9 cellular contexts compared by ENCODE assay signal in genomic region chr12:24719293-24719721, GRCh38.
DNase-seq lines count a peak whose midpoint lies in the region; ATAC-seq and TF ChIP-seq lines count a peak whose summit lies in the region.
"Had no signal": no experiment of that assay in that cellular context is flagged by ENCODE, and none has a peak within 500 bp of the region (broad histone marks: within the 10 kb centered on the region; RNA-seq: fewer than 3 reads in every experiment).

No MANE protein-coding gene starts in this region.

- H3K27me3 ChIP-seq in spleen (replicated peaks in 1 of 7) (no peaks in the 10 kb centered on the region), psoas muscle (ENCODE audit: insufficient read depth in 3 of 3, low read length in 2 of 3) (no peaks in the 10 kb centered on the region)

- TF ChIP-seq CTCF in spleen (IDR thresholded peaks at IDR 0.05 in 8 of 11, conservative IDR thresholded peaks at IDR 0.05 in 3 of 11) (no peak), psoas muscle (IDR thresholded peaks at IDR 0.05) (no peak)

- H3K36me3 ChIP-seq in spleen (no peaks in the 10 kb centered on the region), psoas muscle (ENCODE audit: insufficient read depth in 1 of 2, low read depth in 1 of 2) (no peaks in the 10 kb centered on the region)

- no peaks in the 10 kb centered on the region for H3K27me3 Mint-ChIP-seq in activated naive CD8-positive, alpha-beta T cell treated with anti-CD3 and anti-CD28 coated beads, Interleukin-2, amount 50 U/mL, for 24 hours

- H3K9me3 ChIP-seq in spleen, result no peaks in the 10 kb centered on the region
- H3K9me3 ChIP-seq in psoas muscle, result no peaks in the 10 kb centered on the region

- H3K4me1 ChIP-seq in spleen, result peaks cover 0 to 12% (median 0%) of the 10 kb centered on the region in 6 donors
- H3K4me1 ChIP-seq in psoas muscle, result no peaks in the 10 kb centered on the region

- intact Hi-C loops in spleen (cut with DNase I; ENCODE audit: low total_unique reads) (no loop called here), psoas muscle (cut with DNase I) (no loop called here)

- ATAC-seq in HG03432 (IDR thresholded peaks at IDR 0.05; ENCODE audit: unreplicated experiment) (peak; percentile 98), psoas muscle (no peak)
- ATAC-seq in activated naive CD8-positive, alpha-beta T cell treated with anti-CD3 and anti-CD28 coated beads, Interleukin-2, amount 50 U/mL, for 24 hours, result peak; percentile 99

- no peak overlapping the region for H3K4me3 ChIP-seq in spleen
- H3K4me3 ChIP-seq in psoas muscle, result no peak overlapping the region

- 47 to 74% (median 54%) methylated on average over 1 of the region's 1 CpG for WGBS in spleen, 5 donors
- WGBS in psoas muscle, 3 donors, result 72 to 83% (median 74%) methylated on average over 1 of the region's 1 CpG

- peak; percentile 46 for DNase-seq in activated T-cell treated with anti-CD3 and anti-CD28 coated beads for 48 hours (ENCODE audit: low read depth)
- DNase-seq in activated T-cell treated with anti-CD3 and anti-CD28 coated beads, Interleukin-2, amount 50 U/mL, for 1 hour, result no peak
- DNase-seq in activated naive CD8-positive, alpha-beta T cell treated with anti-CD3 and anti-CD28 coated beads, Interleukin-2, amount 50 U/mL, for 24 hours, result peak; percentile 64
- DNase-seq in stimulated activated CD8-positive, alpha-beta memory T cell treated with anti-CD3 and anti-CD28 coated beads, Interleukin-12 subunit alpha, Interleukin-12 subunit beta, amount 100 ng/mL, for 4 hours (ENCODE audit: low read depth), result peak; percentile 25
- no peak for DNase-seq in spleen
- DNase-seq in NCI-H748 treated with DMSO at 0.1 percent for 48 hours (lab: John Stamatoyannopoulos, UW), result no peak
- no peak for DNase-seq in psoas muscle

- peak overlapping the region; percentile 73 for H3K27ac Mint-ChIP-seq in activated naive CD8-positive, alpha-beta T cell treated with anti-CD3 and anti-CD28 coated beads, Interleukin-2, amount 50 U/mL, for 24 hours

- H3K9me3 Mint-ChIP-seq in activated naive CD8-positive, alpha-beta T cell treated with anti-CD3 and anti-CD28 coated beads, Interleukin-2, amount 50 U/mL, for 24 hours, result peaks cover 14% of the 10 kb centered on the region

- peak overlapping the region; percentile 4 for H3K4me3 Mint-ChIP-seq in activated naive CD8-positive, alpha-beta T cell treated with anti-CD3 and anti-CD28 coated beads, Interleukin-2, amount 50 U/mL, for 24 hours

- TF ChIP-seq POLR2A in spleen (IDR thresholded peaks at IDR 0.05), result no peak

- H3K27ac ChIP-seq in spleen, result no peak overlapping the region
- H3K27ac ChIP-seq in psoas muscle, result no peak overlapping the region
- H3K27ac ChIP-seq: C4-2B had no signal

- peaks cover 2% of the 10 kb centered on the region for H3K36me3 Mint-ChIP-seq in activated naive CD8-positive, alpha-beta T cell treated with anti-CD3 and anti-CD28 coated beads, Interleukin-2, amount 50 U/mL, for 24 hours (ENCODE audit: low read depth)

- peaks cover 26% of the 10 kb centered on the region for H3K4me1 Mint-ChIP-seq in activated naive CD8-positive, alpha-beta T cell treated with anti-CD3 and anti-CD28 coated beads, Interleukin-2, amount 50 U/mL, for 24 hours

Comparison
In these comparisons a context has a peak if more than half of its experiments do, and no peak if none do; other contexts are left out.
1. DNase-seq: peak in activated T-cell treated with anti-CD3 and anti-CD28 coated beads for 48 hours (single experiment), activated naive CD8-positive, alpha-beta T cell treated with anti-CD3 and anti-CD28 coated beads, Interleukin-2, amount 50 U/mL, for 24 hours (single experiment) and stimulated activated CD8-positive, alpha-beta memory T cell treated with anti-CD3 and anti-CD28 coated beads, Interleukin-12 subunit alpha, Interleukin-12 subunit beta, amount 100 ng/mL, for 4 hours (single experiment); none in activated T-cell treated with anti-CD3 and anti-CD28 coated beads, Interleukin-2, amount 50 U/mL, for 1 hour (single experiment), spleen (single experiment), NCI-H748 treated with DMSO at 0.1 percent for 48 hours (single experiment) and psoas muscle (0 of 2).
2. ATAC-seq: peak in HG03432 (single experiment) and activated naive CD8-positive, alpha-beta T cell treated with anti-CD3 and anti-CD28 coated beads, Interleukin-2, amount 50 U/mL, for 24 hours (single experiment); none in psoas muscle (0 of 4).